In genomic region chr12:132373967-132374820, GRCh38 we compare ENCODE assay signal across 17 cellular contexts. TPM values are rescaled to one million over a fixed set of nuclear protein-coding genes. Genes with fewer than 3 reads are reported as not detected.
A peak's percentile ranks its signal among the peaks of the same experiment; 100 is the strongest.
DNase-seq lines count a peak whose midpoint lies in the region; ATAC-seq and TF ChIP-seq lines count a peak whose summit lies in the region.
"Had no signal": no experiment of that assay in that cellular context is flagged by ENCODE, and none has a peak within 500 bp of the region (broad histone marks: within the 10 kb centered on the region; RNA-seq: fewer than 3 reads in every experiment).

No MANE protein-coding gene starts in this region.

- no peaks in the 10 kb centered on the region for H3K9me2 ChIP-seq in MM.1S (replicated peaks; ENCODE audit: insufficient read depth, low read length)

- no peaks in the 10 kb centered on the region for H3K79me2 ChIP-seq in MM.1S (ENCODE audit: low read length)

- no peak overlapping the region for H3K4me3 Mint-ChIP-seq in HFFc6
- H3K4me3 Mint-ChIP-seq: activated naive CD4-positive, alpha-beta T cell treated with anti-CD3 and anti-CD28 coated beads, Interleukin-2, amount 10 ng/mL, durations not matched to agents 7 days and 5 days; stimulated activated memory B cell treated with anti-CD40 and anti-IgM and Interleukin-4, amounts not matched to agents 10 μg/mL and 1 μg/mL and 100 μg/mL, for 72 hours had no signal

- H3K9me3 ChIP-seq in left lung (no peaks in the 10 kb centered on the region), MM.1S (replicated peaks; ENCODE audit: insufficient read depth, low read length) (no peaks in the 10 kb centered on the region)

- no peaks in the 10 kb centered on the region; the same call in 1 of the 2 replicates for H3K9me3 Mint-ChIP-seq in HFFc6
- H3K9me3 Mint-ChIP-seq: activated naive CD4-positive, alpha-beta T cell treated with anti-CD3 and anti-CD28 coated beads, Interleukin-2, amount 10 ng/mL, durations not matched to agents 7 days and 5 days; stimulated activated memory B cell treated with anti-CD40 and anti-IgM and Interleukin-4, amounts not matched to agents 10 μg/mL and 1 μg/mL and 100 μg/mL, for 72 hours had no signal

- intact Hi-C loops in left lung (cut with DNase I): no loop called here

- H3K27me3 Mint-ChIP-seq in HFFc6 (ENCODE audit: insufficient read depth): peaks cover 41% of the 10 kb centered on the region

- H3K36me3 Mint-ChIP-seq in HFFc6 (ENCODE audit: low read depth): no peaks in the 10 kb centered on the region
- H3K36me3 Mint-ChIP-seq: activated naive CD4-positive, alpha-beta T cell treated with anti-CD3 and anti-CD28 coated beads, Interleukin-2, amount 10 ng/mL, durations not matched to agents 7 days and 5 days; CD14-positive monocyte; stimulated activated memory B cell treated with anti-CD40 and anti-IgM and Interleukin-4, amounts not matched to agents 10 μg/mL and 1 μg/mL and 100 μg/mL, for 72 hours had no signal

- no peak overlapping the region for H3K9ac ChIP-seq in MM.1S (ENCODE audit: low read length)

- H3K27ac ChIP-seq in left lung: no peak overlapping the region
- no peak overlapping the region for H3K27ac ChIP-seq in MM.1S (ENCODE audit: low read length)
- H3K27ac ChIP-seq: breast epithelium had no signal

- peak; percentile 12 for ATAC-seq in left lung
- no peak for ATAC-seq in HG02970 (IDR thresholded peaks at IDR 0.05; ENCODE audit: low FRiP score, unreplicated experiment)
- ATAC-seq: left colon; sciatic nerve; stimulated activated memory B cell treated with anti-CD40 and anti-IgM and Interleukin-4, amounts not matched to agents 10 μg/mL and 1 μg/mL and 100 μg/mL, for 72 hours had no signal

- TF ChIP-seq CTCF in BJ (IDR thresholded peaks at IDR 0.05; ENCODE audit: insufficient read depth, low read depth, low read length) (peak; percentile 40; the same call in 1 of the 2 replicates), HFFc6 (IDR thresholded peaks at IDR 0.05) (peak; percentile 37; the same call in 1 of the 2 replicates), left lung (IDR thresholded peaks at IDR 0.05) (no peak), MM.1S (IDR thresholded peaks at IDR 0.05; ENCODE audit: low read length) (no peak)

- H2AFZ ChIP-seq in MM.1S (ENCODE audit: low read length): no peak overlapping the region

- peaks cover 16% of the 10 kb centered on the region for H3K27me3 ChIP-seq in BJ (ENCODE audit: control insufficient read depth, insufficient read depth, low read length)
- H3K27me3 ChIP-seq in left lung: peaks cover 4 to 82% of the 10 kb centered on the region in 2 donors
- peaks cover 34% of the 10 kb centered on the region for H3K27me3 ChIP-seq in MM.1S (replicated peaks; ENCODE audit: insufficient read depth, low read length)

- no peaks in the 10 kb centered on the region for H3K4me1 Mint-ChIP-seq in HFFc6 (ENCODE audit: low read depth)
- H3K4me1 Mint-ChIP-seq: activated naive CD4-positive, alpha-beta T cell treated with anti-CD3 and anti-CD28 coated beads, Interleukin-2, amount 10 ng/mL, durations not matched to agents 7 days and 5 days; CD14-positive monocyte; stimulated activated memory B cell treated with anti-CD40 and anti-IgM and Interleukin-4, amounts not matched to agents 10 μg/mL and 1 μg/mL and 100 μg/mL, for 72 hours had no signal

- CTCF ChIA-PET in BJ (lab: Yijun Ruan, JAX): interaction anchor here (0.9 to 1.4 kb wide), 3 partner anchors 9 to 221 kb away, joined by 3 to 5 read pairs (median 3); no protein-coding TSS in a partner anchor

- H3K4me2 ChIP-seq in MM.1S (ENCODE audit: low read depth, low read length): no peak overlapping the region

- H4K20me1 ChIP-seq in MM.1S (ENCODE audit: insufficient read depth, low read length): no peaks in the 10 kb centered on the region

- DNase-seq in BJ (ENCODE audit: low read depth) (no peak), HFFc6 (no peak), cerebellar cortex (ENCODE audit: low spot score) (peak; percentile 61), left lung (peak; percentile 27 to 61), DMS53 (lab: John Stamatoyannopoulos, UW) (no peak), MM.1S (no peak), NCI-H1092 (lab: John Stamatoyannopoulos, UW) (no peak)
- DNase-seq: activated naive CD4-positive, alpha-beta T cell treated with anti-CD3 and anti-CD28 coated beads, Interleukin-2, amount 10 ng/mL, durations not matched to agents 7 days and 5 days; left colon; OCI-M1; stimulated activated CD4-positive, alpha-beta T cell treated with anti-CD3 and anti-CD28 coated beads, Interleukin-4, amount 100 ng/mL, for 4 hours had no signal

- no peaks in the 10 kb centered on the region for H3F3A ChIP-seq in MM.1S (ENCODE audit: insufficient read depth, low read length)

- no peak overlapping the region for H3K27ac Mint-ChIP-seq in HFFc6
- H3K27ac Mint-ChIP-seq: activated naive CD4-positive, alpha-beta T cell treated with anti-CD3 and anti-CD28 coated beads, Interleukin-2, amount 10 ng/mL, durations not matched to agents 7 days and 5 days; CD14-positive monocyte; stimulated activated memory B cell treated with anti-CD40 and anti-IgM and Interleukin-4, amounts not matched to agents 10 μg/mL and 1 μg/mL and 100 μg/mL, for 72 hours had no signal

- H3K4me1 ChIP-seq in left lung (no peaks in the 10 kb centered on the region), MM.1S (ENCODE audit: low read length) (no peaks in the 10 kb centered on the region)
- H3K4me1 ChIP-seq: breast epithelium had no signal

- H3K36me3 ChIP-seq in BJ (ENCODE audit: control insufficient read depth, insufficient read depth, low read length) (no peaks in the 10 kb centered on the region), left lung (no peaks in the 10 kb centered on the region), MM.1S (replicated peaks; ENCODE audit: insufficient read depth, low read length) (no peaks in the 10 kb centered on the region)
- H3K36me3 ChIP-seq: breast epithelium had no signal

- POLR2A ChIA-PET in BJ (lab: Charles Lee): interaction anchor here (0.6 kb wide), 1 partner anchor 312 kb away, joined by 6 read pairs; no protein-coding TSS in a partner anchor

- no peak overlapping the region for H3K4me3 ChIP-seq in BJ (ENCODE audit: low read depth, low read length)
- H3K4me3 ChIP-seq in left lung: no peak overlapping the region
- no peak overlapping the region for H3K4me3 ChIP-seq in MM.1S (ENCODE audit: low read length)
- H3K4me3 ChIP-seq: breast epithelium had no signal

RNA-seq across cellular contexts. Expression of gene GALNT9, which starts 44.8 kb away (rescaled TPM):
- polyA plus RNA-seq in BJ (2011; rRNA removed): not detected in 2 replicates
- polyA minus RNA-seq in BJ (2011; rRNA and poly(A)+ RNA removed): not detected in 2 replicates
- total RNA-seq in HFFc6 (2021; fragmentation: NEBNext Ultra II Directional; extraction: Animal tissue kit (Norgen Biotek cat#: 25700)): not detected
- under 1 TPM in 1 of 2 donors, not detected in 1; 0.17 TPM for total RNA-seq in left lung
- total RNA-seq: HT-29, sciatic nerve had no signal
- polyA plus RNA-seq: CD14-positive monocyte had no signal

Comparison
In these comparisons a context has a peak if more than half of its experiments do, and no peak if none do; other contexts are left out.
1. DNase-seq: peak in cerebellar cortex (single experiment) and left lung (2 of 2); none in BJ (single experiment), HFFc6 (single experiment), DMS53 (single experiment), MM.1S (single experiment) and NCI-H1092 (single experiment).
2. CTCF ChIP-seq: peak in BJ (single experiment) and HFFc6 (single experiment); none in left lung (0 of 2) and MM.1S (single experiment).